In genomic region chr21:42520628-42521253, GRCh38 we compare ENCODE assay signal across 15 cellular contexts. TPM values are rescaled to one million over a fixed set of nuclear protein-coding genes. Genes with fewer than 3 reads are reported as not detected.
DNase-seq lines count a peak whose midpoint lies in the region; ATAC-seq and TF ChIP-seq lines count a peak whose summit lies in the region.
"Had no signal": no experiment of that assay in that cellular context is flagged by ENCODE, and none has a peak within 500 bp of the region (broad histone marks: within the 10 kb centered on the region; RNA-seq: fewer than 3 reads in every experiment).

No MANE protein-coding gene starts in this region.

- H3K4me3 Mint-ChIP-seq in CD8-positive, alpha-beta memory T cell: no peak overlapping the region
- H3K4me3 Mint-ChIP-seq: activated naive CD8-positive, alpha-beta T cell had no signal

- no peak overlapping the region for H3K9ac ChIP-seq in mesendoderm (ENCODE audit: low read length)

- no peaks in the 10 kb centered on the region for H3K9me3 ChIP-seq in BE2C
- no peaks in the 10 kb centered on the region for H3K9me3 ChIP-seq in CD8-positive, alpha-beta memory T cell (ENCODE audit: low read length)
- H3K9me3 ChIP-seq: testis had no signal

- H3K79me1 ChIP-seq in mesendoderm (ENCODE audit: low read length): no peaks in the 10 kb centered on the region

- peaks cover 43 to 77% (median 64%) of the 10 kb centered on the region in 3 donors for H3K4me1 Mint-ChIP-seq in CD8-positive, alpha-beta memory T cell

- H2AK5ac ChIP-seq in mesendoderm (ENCODE audit: low read length): no peak overlapping the region

- no peak overlapping the region for H2BK5ac ChIP-seq in mesendoderm (ENCODE audit: low read length)

- H3K4me1 ChIP-seq in BE2C: peaks cover 10% of the 10 kb centered on the region
- H3K4me1 ChIP-seq in mesendoderm (ENCODE audit: control insufficient read depth, low read depth, low read length): peaks cover 12% of the 10 kb centered on the region
- peaks cover 10% of the 10 kb centered on the region for H3K4me1 ChIP-seq in CD8-positive, alpha-beta memory T cell (ENCODE audit: insufficient read depth, low read length)

- CTCF ChIA-PET in CD8-positive, alpha-beta memory T cell (lab: Charles Lee): no interaction called here

- no peak overlapping the region for H4K8ac ChIP-seq in mesendoderm (ENCODE audit: low read depth, low read length)

- no peak overlapping the region for H3K18ac ChIP-seq in mesendoderm (ENCODE audit: low read length)

- H3K27ac Mint-ChIP-seq in CD8-positive, alpha-beta memory T cell: peak overlapping the region in 3 of 8 donors; percentile 8 to 79 (median 72)
- H3K27ac Mint-ChIP-seq: activated naive CD8-positive, alpha-beta T cell had no signal

- peak; percentile 83 for TF ChIP-seq CTCF in BE2C (IDR thresholded peaks at IDR 0.05; ENCODE audit: low read depth, low read length)

- H4K5ac ChIP-seq in mesendoderm (ENCODE audit: low read length): no peak overlapping the region

- POLR2A ChIA-PET in CD8-positive, alpha-beta memory T cell (lab: Charles Lee): no interaction called here

- H3K56ac ChIP-seq in mesendoderm (ENCODE audit: low read length): no peak overlapping the region

- no peak overlapping the region for H3K4me2 ChIP-seq in mesendoderm (ENCODE audit: low read length)

- H3K27me3 ChIP-seq in BE2C (no peaks in the 10 kb centered on the region), mesendoderm (ENCODE audit: insufficient read depth, low read length, poor library complexity) (no peaks in the 10 kb centered on the region)
- H3K27me3 ChIP-seq in CD8-positive, alpha-beta memory T cell (ENCODE audit: insufficient read depth, low read length, poor library complexity, severe bottlenecking): no peaks in the 10 kb centered on the region
- H3K27me3 ChIP-seq: testis had no signal

- H3K23ac ChIP-seq in mesendoderm (ENCODE audit: low read length): no peak overlapping the region

- H3K27me3 Mint-ChIP-seq in CD8-positive, alpha-beta memory T cell: no peaks in the 10 kb centered on the region
- H3K27me3 Mint-ChIP-seq: activated naive CD8-positive, alpha-beta T cell had no signal

- no peak overlapping the region for H3K27ac ChIP-seq in mesendoderm (ENCODE audit: low read depth, low read length)
- H3K27ac ChIP-seq in CD8-positive, alpha-beta memory T cell (ENCODE audit: low read depth, low read length): no peak overlapping the region
- H3K27ac ChIP-seq: testis had no signal

- no peak overlapping the region for H3K4me3 ChIP-seq in BE2C (ENCODE audit: low read depth, low read length)
- H3K4me3 ChIP-seq in Jurkat, Clone E6-1 (ENCODE audit: low read length): no peak overlapping the region
- no peak overlapping the region for H3K4me3 ChIP-seq in mesendoderm (ENCODE audit: low read length)
- H3K4me3 ChIP-seq in CD8-positive, alpha-beta memory T cell (ENCODE audit: low read length): no peak overlapping the region
- H3K4me3 ChIP-seq: testis had no signal

- WGBS in mesendoderm (ENCODE audit: extremely low coverage, insufficient coverage, low lambda C conversion rate): no CpG with 5 or more reads among the region's 18 CpGs

- peaks cover 3 to 81% (median 21%) of the 10 kb centered on the region in 3 donors for H3K36me3 Mint-ChIP-seq in CD8-positive, alpha-beta memory T cell

- ATAC-seq in HG03095 (IDR thresholded peaks at IDR 0.05; ENCODE audit: unreplicated experiment) (no peak), HG03457 (IDR thresholded peaks at IDR 0.05; ENCODE audit: unreplicated experiment) (no peak)
- ATAC-seq: activated CD4-positive, CD25-positive, alpha-beta regulatory T cell treated with anti-CD3 and anti-CD28 coated beads, Interleukin-2, amount 50 U/mL, for 24 hours had no signal

- no peaks in the 10 kb centered on the region for H3K9me3 Mint-ChIP-seq in CD8-positive, alpha-beta memory T cell

- no peak overlapping the region for H2BK120ac ChIP-seq in mesendoderm (ENCODE audit: low read depth, low read length)

- H3K36me3 ChIP-seq in BE2C (no peaks in the 10 kb centered on the region), mesendoderm (ENCODE audit: control insufficient read depth, insufficient read depth, low read length) (no peaks in the 10 kb centered on the region)
- H3K36me3 ChIP-seq in CD8-positive, alpha-beta memory T cell (ENCODE audit: insufficient read depth, low read length): peaks cover 44% of the 10 kb centered on the region

- DNase-seq in BE2C (peak; percentile 77), cerebellum (ENCODE audit: low spot score) (peak; percentile 44), mesendoderm (peak; percentile 35), dermis blood vessel endothelial cell (no peak)
- DNase-seq in Jurkat, Clone E6-1 (ENCODE audit: low read depth, low spot score): peak; percentile 38
- no peak for DNase-seq in CD8-positive, alpha-beta memory T cell
- DNase-seq: activated CD8-positive, alpha-beta memory T cell treated with anti-CD3 and anti-CD28 coated beads, Interleukin-2, amount 50 U/mL, for 48 hours; MV-4-11; testis had no signal

- H3K4ac ChIP-seq in mesendoderm (ENCODE audit: low read depth, low read length): no peak overlapping the region

- H3K79me2 ChIP-seq in mesendoderm (ENCODE audit: control insufficient read depth, insufficient read depth, low read length): no peaks in the 10 kb centered on the region

- H2BK15ac ChIP-seq in mesendoderm (replicated peaks; ENCODE audit: low read depth): no peak overlapping the region

RNA-seq across cellular contexts. Expression of gene SLC37A1, which starts 7.1 kb away (rescaled TPM):
- polyA plus RNA-seq in BE2C (2012; ENCODE audit: insufficient read depth, insufficient read length, low read depth): 3.9 TPM
- 13.1 TPM for polyA plus RNA-seq in Jurkat, Clone E6-1 (2012; ENCODE audit: insufficient read depth, insufficient read length)
- total RNA-seq in cerebellum (24.4 TPM), dermis blood vessel endothelial cell (14.0 and 15.0 TPM in 2 replicates)
- 15.0 TPM for polyA plus RNA-seq in mesendoderm (2013, experiment 1 of 2)
- polyA plus RNA-seq in mesendoderm (2013, experiment 2 of 2): 16.0 TPM
- 10 to 100 TPM; 16.6 to 16.9 TPM for total RNA-seq in CD8-positive, alpha-beta memory T cell
- polyA plus RNA-seq in CD8-positive, alpha-beta memory T cell: 6.5 TPM

RNA-seq across cellular contexts. Expression of gene RSPH1, which starts 24.7 kb away (rescaled TPM):
- polyA plus RNA-seq in BE2C (2012; ENCODE audit: insufficient read depth, insufficient read length, low read depth): not detected
- not detected for polyA plus RNA-seq in Jurkat, Clone E6-1 (2012; ENCODE audit: insufficient read depth, insufficient read length)
- total RNA-seq in cerebellum (2.4 TPM), dermis blood vessel endothelial cell (not detected in 2 replicates)
- polyA plus RNA-seq in mesendoderm (2013, experiment 1 of 2): 0.27 TPM
- polyA plus RNA-seq in mesendoderm (2013, experiment 2 of 2): 0.25 TPM
- total RNA-seq in CD8-positive, alpha-beta memory T cell: not detected
- polyA plus RNA-seq in CD8-positive, alpha-beta memory T cell: not detected
- total RNA-seq: fibroblast of lung, osteoblast had no signal
- polyA plus RNA-seq: fibroblast of lung had no signal

Comparison
In these comparisons a context has a peak if more than half of its experiments do, and no peak if none do; other contexts are left out.
1. DNase-seq: peak in BE2C (single experiment), Jurkat, Clone E6-1 (single experiment), cerebellum (single experiment) and mesendoderm (single experiment); none in CD8-positive, alpha-beta memory T cell (0 of 5) and dermis blood vessel endothelial cell (single experiment).